In genomic region chrX:19811807-19812604, GRCh38 we compare ENCODE assay signal across 10 cellular contexts.
A peak's percentile ranks its signal among the peaks of the same experiment; 100 is the strongest.
DNase-seq lines count a peak whose midpoint lies in the region; ATAC-seq, FAIRE-seq and TF ChIP-seq lines count a peak whose summit lies in the region.
"Had no signal": no experiment of that assay in that cellular context is flagged by ENCODE, and none has a peak within 500 bp of the region (broad histone marks: within the 10 kb centered on the region; RNA-seq: fewer than 3 reads in every experiment).

No MANE protein-coding gene starts in this region.

- CTCF ChIA-PET in AG04450 (lab: Charles Lee): interaction anchor here (0.6 kb wide), 1 partner anchor 308 kb away, joined by 3 read pairs; no protein-coding TSS in a partner anchor

- POLR2A ChIA-PET in AG04450 (lab: Yijun Ruan, JAX): no interaction called here

- peaks cover 14% of the 10 kb centered on the region for H3K4me1 ChIP-seq in SJSA1 (replicated peaks)

- H3K9me3 ChIP-seq in AG04450 (ENCODE audit: control insufficient read depth, insufficient read depth, low read length): no peaks in the 10 kb centered on the region
- H3K9me3 ChIP-seq in SJSA1 (replicated peaks): no peaks in the 10 kb centered on the region

- H3K36me3 ChIP-seq in SJSA1: no peaks in the 10 kb centered on the region

- H3K27me3 ChIP-seq in AG04450 (ENCODE audit: control insufficient read depth, insufficient read depth, low read length) (no peaks in the 10 kb centered on the region), SJSA1 (replicated peaks) (no peaks in the 10 kb centered on the region)

- no peak for TF ChIP-seq CTCF in AG04450 (IDR thresholded peaks at IDR 0.05; ENCODE audit: low read depth, low read length)
- no peak for TF ChIP-seq CTCF in fibroblast of pulmonary artery (IDR thresholded peaks at IDR 0.05; ENCODE audit: low read length, missing control alignments)

- H3K27ac ChIP-seq in AG04450 (ENCODE audit: low read depth, low read length) (peak overlapping the region; percentile 57), SJSA1 (peak overlapping the region; percentile 82)

- H3K4me3 ChIP-seq in AG04450 (ENCODE audit: low read depth, low read length) (no peak overlapping the region), SJSA1 (no peak overlapping the region), fibroblast of pulmonary artery (replicated peaks; ENCODE audit: low read depth, low read length) (no peak overlapping the region)

- ATAC-seq in GM19351 (IDR thresholded peaks at IDR 0.05; ENCODE audit: unreplicated experiment): peak; percentile 26
- ATAC-seq: PC-3 had no signal

- FAIRE-seq in RCC 7860 (lab: Jason Lieb, UNC): no peak

- DNase-seq in AG04450 (ENCODE audit: low read depth, low spot score) (peak; percentile 70), SJSA1 (ENCODE audit: low read depth in 1 of 2, low spot score in 2 of 2) (peak; percentile 66 to 76), fibroblast of pulmonary artery (ENCODE audit: low read depth) (peak; percentile 62), cerebellar nuclear complex (lab: John Stamatoyannopoulos, UW) (no peak), NCI-H2029 (lab: John Stamatoyannopoulos, UW) (no peak), RCC 7860 (ENCODE audit: low spot score) (no peak)
- DNase-seq in central memory CD4-positive, alpha-beta T cell: no peak
- DNase-seq: nucleus accumbens, PC-3 had no signal

Comparison
In these comparisons a context has a peak if more than half of its experiments do, and no peak if none do; other contexts are left out.
1. DNase-seq: peak in AG04450 (single experiment), SJSA1 (2 of 2) and fibroblast of pulmonary artery (single experiment); none in cerebellar nuclear complex (0 of 2), central memory CD4-positive, alpha-beta T cell (single experiment), NCI-H2029 (single experiment) and RCC 7860 (single experiment).